ENCODE assay signal across 16 cellular contexts in the genomic region with DNA sequence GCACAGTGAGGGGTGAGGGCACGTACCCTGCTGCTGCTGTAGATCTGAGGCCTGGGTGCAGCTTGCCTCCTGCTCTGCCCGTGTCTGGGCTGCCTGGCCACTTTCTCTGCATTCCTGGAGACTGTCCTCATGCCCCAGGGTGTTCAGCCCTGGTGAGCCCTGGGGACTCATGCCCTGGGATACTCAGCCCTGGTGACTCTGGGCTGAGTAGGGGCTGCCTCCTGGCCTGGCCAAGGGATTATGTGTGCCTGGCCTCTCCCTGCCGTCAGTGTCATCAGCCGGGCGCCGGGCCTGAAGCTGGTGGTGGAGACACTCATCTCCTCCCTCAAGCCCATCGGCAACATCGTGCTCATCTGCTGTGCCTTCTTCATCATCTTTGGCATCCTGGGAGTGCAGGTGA.
DNase-seq lines count a peak whose midpoint lies in the region; ATAC-seq and TF ChIP-seq lines count a peak whose summit lies in the region.
"Had no signal": no experiment of that assay in that cellular context is flagged by ENCODE, and none has a peak within 500 bp of the region (broad histone marks: within the 10 kb centered on the region; RNA-seq: fewer than 3 reads in every experiment).

No MANE protein-coding gene starts in this region.

- H3K9me3 Mint-ChIP-seq in CD14-positive monocyte = peaks cover 0 to 11% (median 3%) of the 10 kb centered on the region in 7 donors
- no peaks in the 10 kb centered on the region for H3K9me3 Mint-ChIP-seq in progenitor cell of endocrine pancreas (ENCODE audit: low read depth)

- H3K27me3 Mint-ChIP-seq in CD14-positive monocyte (ENCODE audit: low read depth in 3 of 3) = peaks cover 43 to 70% (median 46%) of the 10 kb centered on the region in 3 donors
- H3K27me3 Mint-ChIP-seq in progenitor cell of endocrine pancreas = peaks cover 50% of the 10 kb centered on the region

- H3K4me2 ChIP-seq in GM23248 (ENCODE audit: unreplicated experiment) (no peak overlapping the region), mesendoderm (ENCODE audit: low read length) (no peak overlapping the region)

- H3K27ac Mint-ChIP-seq in CD14-positive monocyte (no peak overlapping the region), progenitor cell of endocrine pancreas (no peak overlapping the region)

- H3K27me3 ChIP-seq in GM23248 (replicated peaks; ENCODE audit: insufficient read depth) (peaks cover 37% of the 10 kb centered on the region), RWPE2 (ENCODE audit: insufficient read depth, poor library complexity, severe bottlenecking) (peaks cover 6% of the 10 kb centered on the region), mesendoderm (ENCODE audit: insufficient read depth, low read length, poor library complexity) (no peaks in the 10 kb centered on the region), suprapubic skin (peaks cover 66% of the 10 kb centered on the region)

- peak overlapping the region in 1 of 2 donors; percentile 42 for H3K4me3 Mint-ChIP-seq in CD14-positive monocyte
- no peak overlapping the region for H3K4me3 Mint-ChIP-seq in progenitor cell of endocrine pancreas (ENCODE audit: low read depth)

- no peak overlapping the region for H2BK15ac ChIP-seq in mesendoderm (replicated peaks; ENCODE audit: low read depth)

- no peaks in the 10 kb centered on the region for H3F3A ChIP-seq in GM23248 (ENCODE audit: insufficient read depth)

- no peak overlapping the region for H3K18ac ChIP-seq in mesendoderm (ENCODE audit: low read length)

- no peaks in the 10 kb centered on the region for H3K79me1 ChIP-seq in mesendoderm (ENCODE audit: low read length)

- no peaks in the 10 kb centered on the region for H3K36me3 ChIP-seq in GM23248 (ENCODE audit: low read depth)
- H3K36me3 ChIP-seq in RWPE2 (ENCODE audit: low read depth) = no peaks in the 10 kb centered on the region
- no peaks in the 10 kb centered on the region for H3K36me3 ChIP-seq in mesendoderm (ENCODE audit: control insufficient read depth, insufficient read depth, low read length)
- no peaks in the 10 kb centered on the region for H3K36me3 ChIP-seq in suprapubic skin
- H3K36me3 ChIP-seq: neutrophil, spleen had no signal

- ATAC-seq in RWPE2 (ENCODE audit: low read depth) (0 out of 3 replicates have a peak, but pooled peaks have one; percentile 5), GM18858 (IDR thresholded peaks at IDR 0.05; ENCODE audit: unreplicated experiment) (no peak)
- ATAC-seq: activated CD4-positive, CD25-positive, alpha-beta regulatory T cell treated with anti-CD3 and anti-CD28 coated beads, Interleukin-2, amount 50 U/mL, for 24 hours; SK-N-SH treated with all-trans-retinoic acid at 6 μM for 48 hours had no signal

- H3K4me3 ChIP-seq in GM23248 (no peak overlapping the region), RWPE2 (ENCODE audit: severe bottlenecking) (no peak overlapping the region), mesendoderm (ENCODE audit: low read length) (no peak overlapping the region), suprapubic skin (no peak overlapping the region)
- H3K4me3 ChIP-seq: hepatocyte had no signal

- H3K4me1 Mint-ChIP-seq in CD14-positive monocyte (peaks cover 8% of the 10 kb centered on the region), progenitor cell of endocrine pancreas (ENCODE audit: low read depth) (no peaks in the 10 kb centered on the region)

- peak overlapping the region; percentile 67 for H3K23ac ChIP-seq in mesendoderm (ENCODE audit: low read length)

- H4K20me1 ChIP-seq in GM23248 (ENCODE audit: insufficient read depth) = no peaks in the 10 kb centered on the region

- intact Hi-C loops in CD14-positive monocyte (cut with micrococcal nuclease) = no loop called here

- H3K36me3 Mint-ChIP-seq in CD14-positive monocyte = peaks cover 0 to 3% of the 10 kb centered on the region in 2 donors
- no peaks in the 10 kb centered on the region for H3K36me3 Mint-ChIP-seq in progenitor cell of endocrine pancreas (ENCODE audit: insufficient read depth)

- no peak overlapping the region for H2AK5ac ChIP-seq in mesendoderm (ENCODE audit: low read length)

- no peak overlapping the region for H4K5ac ChIP-seq in mesendoderm (ENCODE audit: low read length)

- H3K79me2 ChIP-seq in GM23248 (ENCODE audit: insufficient read depth) (no peaks in the 10 kb centered on the region), mesendoderm (ENCODE audit: control insufficient read depth, insufficient read depth, low read length) (no peaks in the 10 kb centered on the region)
- H3K79me2 ChIP-seq: hepatocyte had no signal

- H3K9me3 ChIP-seq in GM23248 (ENCODE audit: low read depth) = no peaks in the 10 kb centered on the region
- H3K9me3 ChIP-seq in RWPE2 (ENCODE audit: severe bottlenecking) = no peaks in the 10 kb centered on the region
- no peaks in the 10 kb centered on the region for H3K9me3 ChIP-seq in suprapubic skin
- H3K9me3 ChIP-seq: neutrophil had no signal

- H3K4me1 ChIP-seq in GM23248 (ENCODE audit: insufficient read depth) = no peaks in the 10 kb centered on the region
- no peaks in the 10 kb centered on the region for H3K4me1 ChIP-seq in RWPE2 (ENCODE audit: insufficient read depth, poor library complexity, severe bottlenecking)
- no peaks in the 10 kb centered on the region for H3K4me1 ChIP-seq in mesendoderm (ENCODE audit: control insufficient read depth, low read depth, low read length)
- H3K4me1 ChIP-seq in suprapubic skin = peaks cover 27% of the 10 kb centered on the region

- no peaks in the 10 kb centered on the region for H3K9me2 ChIP-seq in GM23248 (ENCODE audit: insufficient read depth)

- H4K8ac ChIP-seq in mesendoderm (ENCODE audit: low read depth, low read length) = no peak overlapping the region

- in situ Hi-C loops in GM23248 (cut with MboI) = no loop called here

- H2BK120ac ChIP-seq in mesendoderm (ENCODE audit: low read depth, low read length) = no peak overlapping the region

- TF ChIP-seq EP300 in suprapubic skin (IDR thresholded peaks at IDR 0.05) = no peak

- TF ChIP-seq CTCF in RWPE2 (IDR thresholded peaks at IDR 0.05; ENCODE audit: poor library complexity, severe bottlenecking) (no peak), suprapubic skin (IDR thresholded peaks at IDR 0.05) (no peak), CD14-positive monocyte (IDR thresholded peaks at IDR 0.05) (no peak), progenitor cell of endocrine pancreas (IDR thresholded peaks at IDR 0.05; ENCODE audit: unreplicated experiment) (no peak)

- H3K9ac ChIP-seq in GM23248 = no peak overlapping the region
- no peak overlapping the region for H3K9ac ChIP-seq in mesendoderm (ENCODE audit: low read length)

- DNase-seq in AG20443 (ENCODE audit: low spot score) (peak; percentile 46), GM23248 (peak; percentile 52), RWPE2 (ENCODE audit: low spot score) (no peak), mesendoderm (peak; percentile 29), suprapubic skin (ENCODE audit: low spot score in 2 of 2) (no peak), CD14-positive monocyte (ENCODE audit: low spot score) (no peak), progenitor cell of endocrine pancreas (ENCODE audit: low spot score, unreplicated experiment) (no peak)
- DNase-seq: COR-L47, spleen, T1000 had no signal

- H3K27ac ChIP-seq in GM23248 (no peak overlapping the region), RWPE2 (ENCODE audit: poor library complexity, severe bottlenecking) (no peak overlapping the region), mesendoderm (ENCODE audit: low read depth, low read length) (no peak overlapping the region), suprapubic skin (no peak overlapping the region)
- H3K27ac ChIP-seq: coronary artery, hepatocyte, neutrophil, spleen had no signal

- H3K56ac ChIP-seq in mesendoderm (ENCODE audit: low read length) = no peak overlapping the region

- 8 to 19% methylated on average over 8 of the region's 8 CpGs for WGBS in GM23248 (ENCODE audit: low coverage in 1 of 2, low lambda C conversion rate in 2 of 2, missing lambda C conversion rate in 2 of 2), 2 experiments
- no CpG with 5 or more reads among the region's 8 CpGs for WGBS in mesendoderm (ENCODE audit: extremely low coverage, insufficient coverage, low lambda C conversion rate)
- 50% methylated on average over 6 of the region's 8 CpGs for WGBS in suprapubic skin

- no peak overlapping the region for H2BK5ac ChIP-seq in mesendoderm (ENCODE audit: low read length)

- TF ChIP-seq POLR2A in suprapubic skin (IDR thresholded peaks at IDR 0.05) = no peak

- no peak overlapping the region for H3K4ac ChIP-seq in mesendoderm (ENCODE audit: low read depth, low read length)

- no peak overlapping the region for H2AFZ ChIP-seq in GM23248
- H2AFZ ChIP-seq: hepatocyte had no signal

Comparison
In these comparisons a context has a peak if more than half of its experiments do, and no peak if none do; other contexts are left out.
1. DNase-seq: peak in AG20443 (single experiment), GM23248 (single experiment) and mesendoderm (single experiment); none in RWPE2 (single experiment), suprapubic skin (0 of 2), CD14-positive monocyte (single experiment) and progenitor cell of endocrine pancreas (single experiment).